Comparison of ENCODE assay signal across 11 cellular contexts in the genomic region with DNA sequence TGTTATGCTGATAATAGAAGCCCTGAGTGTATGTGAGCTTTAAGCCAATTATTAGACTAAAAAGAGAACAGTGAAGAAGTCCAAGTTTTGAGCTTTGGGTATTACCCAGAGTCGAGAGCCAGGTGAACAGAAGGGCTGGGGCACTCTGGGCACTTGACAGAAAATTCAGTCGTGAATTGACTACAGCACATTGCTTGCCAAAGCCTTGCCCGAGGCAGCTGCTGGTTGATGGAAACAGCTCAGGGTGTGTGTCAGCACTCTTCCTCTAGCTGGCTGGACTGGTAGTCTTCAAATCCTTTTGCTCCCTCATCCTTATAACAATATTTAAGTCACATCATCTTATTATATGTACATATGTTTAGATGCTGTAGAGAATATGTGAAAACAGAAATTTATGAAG. TPM values are rescaled to one million over a fixed set of nuclear protein-coding genes. Genes with fewer than 3 reads are reported as not detected.
DNase-seq lines count a peak whose midpoint lies in the region; TF ChIP-seq lines count a peak whose summit lies in the region.
"Had no signal": no experiment of that assay in that cellular context is flagged by ENCODE, and none has a peak within 500 bp of the region (broad histone marks: within the 10 kb centered on the region; RNA-seq: fewer than 3 reads in every experiment).

No MANE protein-coding gene starts in this region.

- in situ Hi-C loops in astrocyte of the spinal cord (cut with HindIII; ENCODE audit: low sequenced_read_pairs), result no loop called here

- H3K27me3 ChIP-seq in trophoblast cell (ENCODE audit: insufficient read depth, low read length), result no peaks in the 10 kb centered on the region
- H3K27me3 ChIP-seq: cardiac muscle cell, neutrophil had no signal

- DNase-seq in NCI-H82 (lab: John Stamatoyannopoulos, UW) (peak; percentile 13), NCI-H82 treated with DMSO at 0.1 percent for 48 hours (lab: John Stamatoyannopoulos, UW; ENCODE audit: unreplicated experiment) (no peak), NCI-H226 (peak; percentile 58), astrocyte of the spinal cord (ENCODE audit: low read depth, low spot score) (peak; percentile 24), trophoblast cell (peak; percentile 26 to 44), CD1c-positive myeloid dendritic cell (ENCODE audit: extremely low spot score) (no peak), GOT3 (lab: John Stamatoyannopoulos, UW) (no peak), retina (no peak)

- H3K18ac ChIP-seq in trophoblast cell (ENCODE audit: low read length), result no peak overlapping the region

- H2AFZ ChIP-seq in trophoblast cell (ENCODE audit: insufficient read depth, low read length, poor library complexity), result no peak overlapping the region

- no peak overlapping the region for H2BK120ac ChIP-seq in trophoblast cell (ENCODE audit: insufficient read depth, low read length, poor library complexity)

- no peak overlapping the region for H2BK12ac ChIP-seq in trophoblast cell (ENCODE audit: low read length)

- no peak overlapping the region for H3K14ac ChIP-seq in trophoblast cell (ENCODE audit: low read length)

- H3K27ac ChIP-seq in trophoblast cell (ENCODE audit: low read depth, low read length), result no peak overlapping the region
- H3K27ac ChIP-seq: cardiac muscle cell, neutrophil, VCaP had no signal

- no peak overlapping the region for H2AK5ac ChIP-seq in trophoblast cell (ENCODE audit: low read length)

- H4K91ac ChIP-seq in trophoblast cell (ENCODE audit: low read depth, low read length), result no peak overlapping the region

- H4K8ac ChIP-seq in trophoblast cell (ENCODE audit: low read depth, low read length), result no peak overlapping the region

- no peak overlapping the region for H3K9ac ChIP-seq in trophoblast cell (ENCODE audit: low read length)

- peaks cover 0 to 4% of the 10 kb centered on the region in 2 experiments for H3K4me1 ChIP-seq in trophoblast cell (ENCODE audit: control insufficient read depth in 1 of 2, insufficient read depth in 2 of 2, low read length in 2 of 2)

- no peak for TF ChIP-seq CTCF in astrocyte of the spinal cord (IDR thresholded peaks at IDR 0.05; ENCODE audit: low read depth, low read length)

- no peaks in the 10 kb centered on the region for H3K79me2 ChIP-seq in trophoblast cell (ENCODE audit: control insufficient read depth, insufficient read depth, low read length, poor library complexity)

- no peak overlapping the region for H3K4me3 ChIP-seq in astrocyte of the spinal cord (ENCODE audit: low read depth, low read length)
- H3K4me3 ChIP-seq in trophoblast cell (ENCODE audit: low read depth, low read length), result no peak overlapping the region
- H3K4me3 ChIP-seq: cardiac muscle cell had no signal

- no peaks in the 10 kb centered on the region for H3K9me3 ChIP-seq in trophoblast cell (ENCODE audit: insufficient read depth, low read depth, low read length)
- H3K9me3 ChIP-seq: neutrophil had no signal

- WGBS in trophoblast cell (ENCODE audit: extremely low coverage, insufficient coverage, insufficient read length), result no CpG with 5 or more reads among the region's 3 CpGs

- no peaks in the 10 kb centered on the region for H3K79me1 ChIP-seq in trophoblast cell (ENCODE audit: low read length)

- H3K36me3 ChIP-seq in trophoblast cell (ENCODE audit: control insufficient read depth in 1 of 2, insufficient read depth in 2 of 2, low read length in 2 of 2), result no peaks in the 10 kb centered on the region
- H3K36me3 ChIP-seq: cardiac muscle cell, neutrophil had no signal

- H3K4ac ChIP-seq in trophoblast cell (ENCODE audit: low read depth, low read length), result no peak overlapping the region

- no peak overlapping the region for H4K12ac ChIP-seq in trophoblast cell (ENCODE audit: low read depth, low read length)

- H3K23ac ChIP-seq in trophoblast cell (ENCODE audit: low read length), result no peak overlapping the region

- H3K4me2 ChIP-seq in trophoblast cell (ENCODE audit: low read length), result no peak overlapping the region

- no peak overlapping the region for H2BK5ac ChIP-seq in trophoblast cell (ENCODE audit: low read depth, low read length, poor library complexity)

RNA-seq across cellular contexts. Expression of a gene that starts 21.3 kb away (rescaled TPM):
- 0.67 and 0.92 TPM in 2 replicates for polyA plus RNA-seq in trophoblast cell (2013)

Comparison
In these comparisons a context has a peak if more than half of its experiments do, and no peak if none do; other contexts are left out.
1. DNase-seq: peak in NCI-H82 (single experiment), NCI-H226 (single experiment), astrocyte of the spinal cord (single experiment) and trophoblast cell (2 of 2); none in NCI-H82 treated with DMSO at 0.1 percent for 48 hours (single experiment), CD1c-positive myeloid dendritic cell (single experiment), GOT3 (single experiment) and retina (single experiment).